Comparison of ENCODE assay signal across 12 cellular contexts in the genomic region with DNA sequence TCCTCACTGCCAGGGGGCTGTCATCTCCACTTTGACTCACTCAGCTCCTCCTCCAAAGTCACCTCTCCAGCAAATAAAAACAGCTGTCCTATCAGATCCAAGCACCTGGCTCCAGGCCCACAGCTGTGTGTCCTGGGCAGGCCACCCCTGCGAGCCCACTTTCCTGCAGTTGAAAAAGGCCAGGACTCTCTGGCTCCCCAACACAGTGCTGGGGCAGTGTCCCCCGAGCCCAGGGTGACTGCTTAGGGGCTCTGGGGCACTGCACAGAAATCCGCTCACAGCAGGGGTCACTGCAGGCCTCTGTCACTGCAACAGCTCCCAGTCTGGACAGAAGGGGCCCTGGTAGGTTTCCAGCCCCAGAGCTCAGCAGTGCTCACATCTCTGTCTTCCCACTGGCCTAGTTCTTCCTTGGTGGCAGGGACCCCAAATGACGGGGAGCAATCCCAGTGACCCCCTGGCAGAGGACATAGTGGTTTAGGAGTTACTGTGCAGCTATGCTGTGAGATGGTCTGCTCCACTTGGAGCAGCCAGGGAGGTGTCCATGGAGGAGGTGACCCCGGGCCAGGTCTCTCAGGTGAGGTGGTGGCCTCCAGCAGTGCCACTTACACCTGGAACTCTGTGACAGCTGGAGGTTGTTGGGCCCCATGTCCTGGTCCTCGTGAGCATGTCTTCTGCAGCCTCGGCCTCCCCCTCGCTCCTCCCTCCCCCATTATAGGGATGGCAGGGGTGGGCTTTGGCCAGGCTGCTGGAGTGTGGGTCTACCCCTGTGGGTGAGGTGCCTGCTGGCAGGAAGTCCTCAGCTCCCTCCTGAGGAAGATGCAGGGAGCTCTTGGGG. TPM values are rescaled to one million over a fixed set of nuclear protein-coding genes. Genes with fewer than 3 reads are reported as not detected.
A peak's percentile ranks its signal among the peaks of the same experiment; 100 is the strongest.
DNase-seq lines count a peak whose midpoint lies in the region; ATAC-seq, FAIRE-seq and TF ChIP-seq lines count a peak whose summit lies in the region.
"Had no signal": no experiment of that assay in that cellular context is flagged by ENCODE, and none has a peak within 500 bp of the region (broad histone marks: within the 10 kb centered on the region; RNA-seq: fewer than 3 reads in every experiment).

No MANE protein-coding gene starts in this region.

- H3K4me3 Mint-ChIP-seq in T-helper 17 cell (no peak overlapping the region), glutamatergic neuron (ENCODE audit: unreplicated experiment) (peak overlapping the region; percentile 20)
- H3K4me3 Mint-ChIP-seq: activated naive CD8-positive, alpha-beta T cell treated with anti-CD3 and anti-CD28 coated beads, Interleukin-2, amount 50 U/mL, for 24 hours; memory B cell had no signal

- no peak for FAIRE-seq in small intestine (lab: Jason Lieb, UNC)

- H2AK5ac ChIP-seq in neuronal stem cell (ENCODE audit: low read depth, low read length) = no peak overlapping the region

- H3K27me3 ChIP-seq in neuronal stem cell (ENCODE audit: control insufficient read depth in 3 of 3, insufficient read depth in 3 of 3, low read depth in 1 of 3, low read length in 3 of 3) = no peaks in the 10 kb centered on the region
- no peaks in the 10 kb centered on the region for H3K27me3 ChIP-seq in small intestine (ENCODE audit: control insufficient read depth in 2 of 2, insufficient read depth in 2 of 2, low read length in 2 of 2)

- H3K9me3 ChIP-seq in T-helper 17 cell (ENCODE audit: control insufficient read depth, low read length, poor library complexity, severe bottlenecking) (no peaks in the 10 kb centered on the region), neuronal stem cell (replicated peaks in 1 of 2; ENCODE audit: control insufficient read depth in 2 of 2, insufficient read depth in 1 of 2, low read depth in 1 of 2, low read length in 2 of 2) (no peaks in the 10 kb centered on the region), small intestine (ENCODE audit: control insufficient read depth, low read depth) (no peaks in the 10 kb centered on the region)

- TF ChIP-seq CTCF in glutamatergic neuron (IDR thresholded peaks at IDR 0.05; ENCODE audit: partially characterized antibody, unreplicated experiment) = no peak

- H3K9ac ChIP-seq in neuronal stem cell (ENCODE audit: low read depth, low read length, poor library complexity) = peak overlapping the region; percentile 70

- H3K4me1 Mint-ChIP-seq in T-helper 17 cell (peaks cover 12% of the 10 kb centered on the region), glutamatergic neuron (ENCODE audit: low read depth, unreplicated experiment) (peaks cover 35% of the 10 kb centered on the region)

- H3K4me3 ChIP-seq in neuronal stem cell (ENCODE audit: low read length in 2 of 2) (no peak overlapping the region), small intestine (ENCODE audit: low read depth in 1 of 2, low read length in 2 of 2) (no peak overlapping the region)

- H3K23ac ChIP-seq in neuronal stem cell (ENCODE audit: low read depth, low read length, poor library complexity) = no peak overlapping the region

- no peak overlapping the region for H2BK15ac ChIP-seq in neuronal stem cell (ENCODE audit: low read length)

- H4K91ac ChIP-seq in neuronal stem cell (ENCODE audit: low read depth, low read length, poor library complexity) = no peak overlapping the region

- H3K27ac Mint-ChIP-seq in T-helper 17 cell (peak overlapping the region; percentile 29), glutamatergic neuron (ENCODE audit: unreplicated experiment) (peak overlapping the region; percentile 80)
- H3K27ac Mint-ChIP-seq: activated naive CD8-positive, alpha-beta T cell treated with anti-CD3 and anti-CD28 coated beads, Interleukin-2, amount 50 U/mL, for 24 hours; memory B cell had no signal

- peak overlapping the region; percentile 56 for H3K14ac ChIP-seq in neuronal stem cell (ENCODE audit: low read length)

- H3K36me3 Mint-ChIP-seq in T-helper 17 cell (ENCODE audit: low read depth) = no peaks in the 10 kb centered on the region
- H3K36me3 Mint-ChIP-seq in glutamatergic neuron (ENCODE audit: unreplicated experiment) = no peaks in the 10 kb centered on the region

- H2AFZ ChIP-seq in neuronal stem cell (ENCODE audit: low read length) = no peak overlapping the region

- H2BK12ac ChIP-seq in neuronal stem cell (ENCODE audit: low read length) = no peak overlapping the region

- DNase-seq in EH (ENCODE audit: low read depth) (peak; percentile 27), T-helper 17 cell (no peak), glutamatergic neuron (peak; percentile 50), neuronal stem cell (ENCODE audit: low spot score) (no peak), DMS79 (lab: John Stamatoyannopoulos, UW) (no peak), small intestine (no peak)
- DNase-seq in activated T-cell treated with anti-CD3 and anti-CD28 coated beads, Interleukin-2, amount 50 U/mL, for 1 hour = no peak
- DNase-seq: activated naive CD8-positive, alpha-beta T cell treated with anti-CD3 and anti-CD28 coated beads, Interleukin-2, amount 50 U/mL, for 24 hours; effector CD4-positive, alpha-beta T cell; T-helper 9 cell had no signal

- H3K4me1 ChIP-seq in neuronal stem cell (ENCODE audit: control insufficient read depth in 2 of 2, insufficient read depth in 1 of 2, low read depth in 1 of 2, low read length in 2 of 2) (peaks cover 0 to 9% of the 10 kb centered on the region in 2 donors), small intestine (ENCODE audit: control insufficient read depth in 2 of 2, insufficient read depth in 1 of 2, low read depth in 1 of 2, low read length in 1 of 2) (no peaks in the 10 kb centered on the region)

- peaks cover 19% of the 10 kb centered on the region for H3K9me3 Mint-ChIP-seq in glutamatergic neuron (ENCODE audit: unreplicated experiment)
- H3K9me3 Mint-ChIP-seq: activated naive CD8-positive, alpha-beta T cell treated with anti-CD3 and anti-CD28 coated beads, Interleukin-2, amount 50 U/mL, for 24 hours; memory B cell had no signal

- no peak overlapping the region for H2BK120ac ChIP-seq in neuronal stem cell (ENCODE audit: low read depth, low read length)

- no peak for ATAC-seq in T-helper 17 cell
- ATAC-seq in GM21390 (IDR thresholded peaks at IDR 0.05; ENCODE audit: unreplicated experiment) = no peak
- ATAC-seq: activated naive CD8-positive, alpha-beta T cell treated with anti-CD3 and anti-CD28 coated beads, Interleukin-2, amount 50 U/mL, for 24 hours had no signal

- no peak overlapping the region for H3K18ac ChIP-seq in neuronal stem cell (ENCODE audit: low read length)

- no peak overlapping the region for H4K8ac ChIP-seq in neuronal stem cell (ENCODE audit: low read depth, low read length)

- WGBS in neuronal stem cell (ENCODE audit: extremely low coverage in 2 of 2, insufficient read length in 2 of 2, insufficient replicate concordance in 1 of 2), 2 donors = no CpG with 5 or more reads among the region's 8 CpGs
- WGBS in small intestine, 3 donors = 81 to 86% (median 85%) methylated on average over 8 of the region's 8 CpGs

- H3K27ac ChIP-seq in neuronal stem cell (replicated peaks; ENCODE audit: low read length) (no peak overlapping the region), small intestine (ENCODE audit: low read depth in 1 of 2, low read length in 1 of 2) (no peak overlapping the region)

- H3K79me1 ChIP-seq in neuronal stem cell (ENCODE audit: low read depth, low read length) = peaks cover 35% of the 10 kb centered on the region

- H3K27me3 Mint-ChIP-seq in T-helper 17 cell = no peaks in the 10 kb centered on the region
- peaks cover 24% of the 10 kb centered on the region for H3K27me3 Mint-ChIP-seq in glutamatergic neuron (ENCODE audit: unreplicated experiment)
- H3K27me3 Mint-ChIP-seq: activated naive CD8-positive, alpha-beta T cell treated with anti-CD3 and anti-CD28 coated beads, Interleukin-2, amount 50 U/mL, for 24 hours; memory B cell had no signal

- peaks cover 5 to 82% of the 10 kb centered on the region in 2 donors for H3K36me3 ChIP-seq in neuronal stem cell (replicated peaks in 1 of 2; ENCODE audit: control insufficient read depth in 2 of 2, insufficient read depth in 2 of 2, low read length in 2 of 2)
- H3K36me3 ChIP-seq in small intestine (ENCODE audit: control insufficient read depth in 2 of 2, insufficient read depth in 2 of 2, low read length in 2 of 2) = no peaks in the 10 kb centered on the region

- no peak overlapping the region for H3K4me2 ChIP-seq in neuronal stem cell (ENCODE audit: insufficient read depth, low read length, poor library complexity, severe bottlenecking)

- no peak overlapping the region for H3K4ac ChIP-seq in neuronal stem cell (ENCODE audit: low read length)

- peak overlapping the region; percentile 48 for H2BK5ac ChIP-seq in neuronal stem cell (ENCODE audit: low read length)

RNA-seq across cellular contexts. Expression of gene HS6ST1, which starts 35.5 kb away (rescaled TPM):
- total RNA-seq in T-helper 17 cell (10 to 100 TPM; 12.5 to 12.9 TPM), glutamatergic neuron (ENCODE audit: unreplicated experiment) (173 TPM)
- polyA plus RNA-seq in neuronal stem cell (2013, experiment 1 of 2) = 32.8 TPM
- polyA plus RNA-seq in neuronal stem cell (2013, experiment 2 of 2) = 32.8 TPM
- 10 to 100 TPM in 1 of 3 donors, 1 to 10 TPM in 2; 4.0 to 20.7 (median 6.5) TPM for polyA plus RNA-seq in small intestine

Comparison
In these comparisons a context has a peak if more than half of its experiments do, and no peak if none do; other contexts are left out.
1. DNase-seq: peak in EH (single experiment) and glutamatergic neuron (single experiment); none in T-helper 17 cell (0 of 3), neuronal stem cell (single experiment), activated T-cell treated with anti-CD3 and anti-CD28 coated beads, Interleukin-2, amount 50 U/mL, for 1 hour (single experiment), DMS79 (single experiment) and small intestine (single experiment).
2. RNA of gene HS6ST1, which starts 35.5 kb away (total RNA-seq): 173 TPM in glutamatergic neuron (single experiment); 12.5 to 12.9 TPM in T-helper 17 cell; every median in the first group is over 10 times any median in the second.